In the genomic region with DNA sequence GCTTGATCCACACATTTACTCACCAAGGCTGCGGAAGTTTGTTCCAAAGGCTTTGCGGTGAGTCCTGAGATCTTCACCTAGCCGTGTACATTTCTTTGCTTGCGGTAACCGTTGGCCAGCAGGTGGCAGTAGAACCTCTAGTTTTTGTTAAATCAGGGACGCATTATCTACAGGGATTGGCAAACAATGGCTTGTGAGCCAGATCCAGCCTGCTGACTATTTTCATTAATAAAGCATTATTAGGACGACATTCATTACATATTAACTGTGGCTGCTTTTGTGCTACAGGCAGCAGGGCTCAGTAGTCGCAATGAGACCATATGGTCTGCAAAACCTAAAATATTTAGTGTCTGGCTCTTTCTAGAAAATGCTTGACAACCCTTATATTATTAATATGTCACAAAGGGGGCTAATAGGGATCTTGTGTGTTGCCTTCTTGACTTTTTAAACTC, we compare ENCODE assay signal across 9 cellular contexts.
DNase-seq lines count a peak whose midpoint lies in the region; ATAC-seq and TF ChIP-seq lines count a peak whose summit lies in the region.
"Had no signal": no experiment of that assay in that cellular context is flagged by ENCODE, and none has a peak within 500 bp of the region (broad histone marks: within the 10 kb centered on the region; RNA-seq: fewer than 3 reads in every experiment).

No MANE protein-coding gene starts in this region.

- H4K5ac ChIP-seq in H9 (ENCODE audit: insufficient read length, low read depth, low read length) = no peak overlapping the region

- no peak overlapping the region for H4K91ac ChIP-seq in H9 (ENCODE audit: insufficient read length, low read depth, low read length)

- H3K36me3 ChIP-seq in smooth muscle cell (ENCODE audit: low read depth) = no peaks in the 10 kb centered on the region

- H2AFZ ChIP-seq in H9 (ENCODE audit: low read length) (no peak overlapping the region), smooth muscle cell (ENCODE audit: low read depth) (no peak overlapping the region)

- no peak overlapping the region for H3K4ac ChIP-seq in H9 (ENCODE audit: low read depth, low read length)

- H3K27ac Mint-ChIP-seq in H9 = no peak overlapping the region
- H3K27ac Mint-ChIP-seq: activated naive CD4-positive, alpha-beta T cell treated with anti-CD3 and anti-CD28 coated beads, Interleukin-2, amount 50 U/mL, for 24 hours had no signal

- no CpG with 5 or more reads among the region's 8 CpGs for WGBS in H9 (ENCODE audit: extremely low coverage, insufficient read length, low lambda C conversion rate)
- 12% methylated on average over 8 of the region's 8 CpGs for WGBS in smooth muscle cell (ENCODE audit: low lambda C conversion rate)

- H2BK12ac ChIP-seq in H9 (ENCODE audit: insufficient read length, low read depth, low read length) = no peak overlapping the region

- H2BK20ac ChIP-seq in H9 (ENCODE audit: low read depth, low read length, poor library complexity, severe bottlenecking) = no peak overlapping the region

- H3K79me1 ChIP-seq in H9 (ENCODE audit: insufficient read depth, low read depth, low read length, poor library complexity, severe bottlenecking) = no peaks in the 10 kb centered on the region

- no peaks in the 10 kb centered on the region for H4K20me1 ChIP-seq in H9 (ENCODE audit: control insufficient read depth, insufficient read depth, insufficient read length)
- no peaks in the 10 kb centered on the region for H4K20me1 ChIP-seq in smooth muscle cell (ENCODE audit: low read depth)

- H3K4me2 ChIP-seq in H9 (ENCODE audit: insufficient read depth, insufficient read length, low read length) (no peak overlapping the region), smooth muscle cell (peak overlapping the region; percentile 77)

- no peak overlapping the region for H3K23ac ChIP-seq in H9 (ENCODE audit: insufficient read length, low read depth, low read length)

- no peaks in the 10 kb centered on the region for H3K36me3 Mint-ChIP-seq in H9 (ENCODE audit: insufficient read depth in 1 of 3, low read depth in 3 of 3)
- H3K36me3 Mint-ChIP-seq: activated naive CD4-positive, alpha-beta T cell treated with anti-CD3 and anti-CD28 coated beads, Interleukin-2, amount 50 U/mL, for 24 hours had no signal

- no peak overlapping the region for H2BK5ac ChIP-seq in H9 (ENCODE audit: insufficient read length, low read length)

- no peak overlapping the region for H3K4me3 Mint-ChIP-seq in H9
- H3K4me3 Mint-ChIP-seq: activated naive CD4-positive, alpha-beta T cell treated with anti-CD3 and anti-CD28 coated beads, Interleukin-2, amount 50 U/mL, for 24 hours had no signal

- H3K23me2 ChIP-seq in H9 (ENCODE audit: insufficient read length, low read depth, low read length, poor library complexity, severe bottlenecking) = no peaks in the 10 kb centered on the region

- H3K79me2 ChIP-seq in H9 (ENCODE audit: insufficient read depth, low read length) = no peaks in the 10 kb centered on the region
- H3K79me2 ChIP-seq in smooth muscle cell (ENCODE audit: low read depth) = no peaks in the 10 kb centered on the region

- no peak overlapping the region for H2BK120ac ChIP-seq in H9 (ENCODE audit: low read depth, low read length, poor library complexity, severe bottlenecking)

- no peak overlapping the region for H3K18ac ChIP-seq in H9 (ENCODE audit: insufficient read length, low read depth, low read length)

- TF ChIP-seq CTCF in H9 (conservative IDR thresholded peaks at IDR 0.05) (peak; percentile 88), smooth muscle cell (IDR thresholded peaks at IDR 0.05; ENCODE audit: borderline replicate concordance, insufficient read depth, poor library complexity, severe bottlenecking) (peak; percentile 83)

- no peaks in the 10 kb centered on the region for H3K27me3 Mint-ChIP-seq in H9 (ENCODE audit: low read depth)

- H3K4me1 ChIP-seq in H9 (ENCODE audit: insufficient read depth, low read length) (no peaks in the 10 kb centered on the region), smooth muscle cell (ENCODE audit: low read depth) (peaks cover 3% of the 10 kb centered on the region)

- H3K27ac ChIP-seq in H9 (ENCODE audit: insufficient read length, low read depth, low read length) (no peak overlapping the region), smooth muscle cell (ENCODE audit: low read depth) (no peak overlapping the region)

- H3K56ac ChIP-seq in H9 (ENCODE audit: insufficient read length, low read depth, low read length) = no peak overlapping the region

- H2AK5ac ChIP-seq in H9 (ENCODE audit: insufficient read length, low read length) = no peak overlapping the region

- no peak overlapping the region for H3K14ac ChIP-seq in H9 (ENCODE audit: insufficient read depth, low read length)

- no peak overlapping the region for H3K4me3 ChIP-seq in smooth muscle cell

- H3K27me3 ChIP-seq in H9 (ENCODE audit: insufficient read depth, low read length) (no peaks in the 10 kb centered on the region), smooth muscle cell (ENCODE audit: low read depth) (no peaks in the 10 kb centered on the region)

- H3K4me1 Mint-ChIP-seq in H9 = peaks cover 5 to 6% of the 10 kb centered on the region in 2 experiments; a peak in 2 of 4 replicates
- H3K4me1 Mint-ChIP-seq: activated naive CD4-positive, alpha-beta T cell treated with anti-CD3 and anti-CD28 coated beads, Interleukin-2, amount 50 U/mL, for 24 hours had no signal

- H3T11ph ChIP-seq in H9 (ENCODE audit: low read length) = no peak overlapping the region

- no peaks in the 10 kb centered on the region for H3K9me3 ChIP-seq in H9 (ENCODE audit: control insufficient read depth, low read depth, low read length)
- H3K9me3 ChIP-seq in smooth muscle cell (replicated peaks; ENCODE audit: low read depth) = no peaks in the 10 kb centered on the region

- ATAC-seq in HG02970 (IDR thresholded peaks at IDR 0.05; ENCODE audit: low FRiP score, unreplicated experiment) = no peak

- no peaks in the 10 kb centered on the region for H3K9me3 Mint-ChIP-seq in H9
- H3K9me3 Mint-ChIP-seq: activated naive CD4-positive, alpha-beta T cell treated with anti-CD3 and anti-CD28 coated beads, Interleukin-2, amount 50 U/mL, for 24 hours had no signal

- no peak overlapping the region for H3K9ac ChIP-seq in H9 (ENCODE audit: extremely low read depth, insufficient read length, low read length)
- H3K9ac ChIP-seq in smooth muscle cell (ENCODE audit: low read depth) = no peak overlapping the region

- H2BK15ac ChIP-seq in H9 (ENCODE audit: low read depth, low read length) = no peak overlapping the region

- DNase-seq in DMS153 treated with DMSO at 0.1 percent for 48 hours (lab: John Stamatoyannopoulos, UW; ENCODE audit: unreplicated experiment) (peak; percentile 35), H9 (peak; percentile 82), NCI-H187 (lab: John Stamatoyannopoulos, UW) (peak; percentile 47 to 55), T-helper 2 cell (peak in 3 of 5 experiments; percentile 26 to 42 (median 41)), astrocyte of the hippocampus (ENCODE audit: low read depth, low spot score) (peak; percentile 89), iPS DF 19.7 (ENCODE audit: low read depth, low spot score) (peak; percentile 38), smooth muscle cell (lab: John Stamatoyannopoulos, UW; ENCODE audit: unreplicated experiment) (peak; percentile 10)

- H3F3A ChIP-seq in smooth muscle cell (ENCODE audit: low read depth) = no peaks in the 10 kb centered on the region

- H4K8ac ChIP-seq in H9 (replicated peaks; ENCODE audit: insufficient read length, low read depth, low read length) = no peak overlapping the region

Comparison
In these comparisons a context has a peak if more than half of its experiments do, and no peak if none do; other contexts are left out.
1. DNase-seq: peak in every context shown above with its lines; median percentile 89 in astrocyte of the hippocampus; 82 in H9; 51 in NCI-H187; 41 in T-helper 2 cell; 38 in iPS DF 19.7; 35 in DMS153 treated with DMSO at 0.1 percent for 48 hours; 10 in smooth muscle cell.